In genomic region chr17:57084802-57085447, GRCh38 we compare ENCODE assay signal across 1 cellular context.
TF ChIP-seq lines count a peak whose summit lies in the region.

Gene AKAP1 (plus strand): TSS chr17:57085246. CDS start chr17:57105465, 20,219 bp downstream.

TF ChIP-seq in HepG2, 621 proteins besides CTCF, POLR2A, EP300 and RAD21 (continued from another document and continues in another):
- no peak for TF ChIP-seq ZNF276 (CRISPR knock-in tag; IDR thresholded peaks at IDR 0.05; ENCODE audit: low read depth)
- TF ChIP-seq ZNF329 (CRISPR knock-in tag; IDR thresholded peaks at IDR 0.05; ENCODE audit: low read depth), result peak; percentile 66; the same call in 1 of the 2 replicates
- TF ChIP-seq NFAT5 (CRISPR knock-in tag; IDR thresholded peaks at IDR 0.05), result no peak
- TF ChIP-seq LCORL (IDR thresholded peaks at IDR 0.05), result no peak
- TF ChIP-seq LCORL (CRISPR knock-in tag; IDR thresholded peaks at IDR 0.05), result peak; percentile 87
- TF ChIP-seq NFIC (IDR thresholded peaks at IDR 0.05; ENCODE audit: low read length), result no peak
- TF ChIP-seq FOXA1 (IDR thresholded peaks at IDR 0.05), result no peak
- peak; percentile 36 for TF ChIP-seq FOXA1 (CRISPR knock-in tag; IDR thresholded peaks at IDR 0.05)
- TF ChIP-seq ZNF343 (CRISPR knock-in tag; IDR thresholded peaks at IDR 0.05), result no peak
- no peak for TF ChIP-seq ARNT (IDR thresholded peaks at IDR 0.05)
- TF ChIP-seq KDM3A (CRISPR knock-in tag; IDR thresholded peaks at IDR 0.05; ENCODE audit: low read depth), result 0 out of 2 replicates have a peak, but pooled peaks have one; percentile 45
- 0 out of 2 replicates have a peak, but pooled peaks have one; percentile 53 for TF ChIP-seq ZFP37 (CRISPR knock-in tag; IDR thresholded peaks at IDR 0.05; ENCODE audit: borderline replicate concordance)
- peak; percentile 71; the same call in 1 of the 2 replicates for TF ChIP-seq HIC2 (CRISPR knock-in tag; IDR thresholded peaks at IDR 0.05; ENCODE audit: low read depth)
- TF ChIP-seq GATA4 (IDR thresholded peaks at IDR 0.05; ENCODE audit: borderline replicate concordance, low read depth), result peak; percentile 84; the same call in 1 of the 2 replicates
- TF ChIP-seq TAF1 (CRISPR knock-in tag; IDR thresholded peaks at IDR 0.05), result peak; percentile 79
- peak; percentile 73; the same call in 1 of the 2 replicates for TF ChIP-seq ZNF292 (CRISPR knock-in tag; IDR thresholded peaks at IDR 0.05; ENCODE audit: borderline replicate concordance, low read depth)
- 0 out of 2 replicates have a peak, but pooled peaks have one; percentile 54 for TF ChIP-seq RCOR2 (CRISPR knock-in tag; IDR thresholded peaks at IDR 0.05)
- peak; percentile 90 for TF ChIP-seq MAX (IDR thresholded peaks at IDR 0.05)
- no peak for TF ChIP-seq MAFG (CRISPR knock-in tag; IDR thresholded peaks at IDR 0.05)
- peak; percentile 67; the same call in 1 of the 2 replicates for TF ChIP-seq ZBTB7B (CRISPR knock-in tag; IDR thresholded peaks at IDR 0.05)
- peak; percentile 68; the same call in 1 of the 2 replicates for TF ChIP-seq MAZ (IDR thresholded peaks at IDR 0.05; ENCODE audit: borderline replicate concordance, low read depth, low read length)
- peak; percentile 57; the same call in 1 of the 2 replicates for TF ChIP-seq MAZ (CRISPR knock-in tag; IDR thresholded peaks at IDR 0.05; ENCODE audit: low read depth)
- TF ChIP-seq ZNF7 (CRISPR knock-in tag; IDR thresholded peaks at IDR 0.05), result no peak
- TF ChIP-seq MAFK (conservative IDR thresholded peaks at IDR 0.05 in 1 of 2, IDR thresholded peaks at IDR 0.05 in 1 of 2; ENCODE audit: low read length in 2 of 2), result no peak
- peak; percentile 62; the same call in 1 of the 2 replicates for TF ChIP-seq TP53 (CRISPR knock-in tag; conservative IDR thresholded peaks at IDR 0.05)
- peak; percentile 68; the same call in 1 of the 2 replicates for TF ChIP-seq ZKSCAN8 (CRISPR knock-in tag; IDR thresholded peaks at IDR 0.05; ENCODE audit: borderline replicate concordance)
- TF ChIP-seq MBNL3 (CRISPR knock-in tag; conservative IDR thresholded peaks at IDR 0.05), result no peak
- no peak for TF ChIP-seq ZBTB40 (IDR thresholded peaks at IDR 0.05)
- TF ChIP-seq ZBTB40 (CRISPR knock-in tag; IDR thresholded peaks at IDR 0.05), result peak; percentile 71; the same call in 1 of the 2 replicates
- TF ChIP-seq PLRG1 (conservative IDR thresholded peaks at IDR 0.05), result no peak
- TF ChIP-seq ZNF546 (CRISPR knock-in tag; conservative IDR thresholded peaks at IDR 0.05), result peak; percentile 66
- peak; percentile 90 for TF ChIP-seq KDM2A (CRISPR knock-in tag; IDR thresholded peaks at IDR 0.05; ENCODE audit: borderline replicate concordance, low read depth)
- no peak for TF ChIP-seq RORA (CRISPR knock-in tag; IDR thresholded peaks at IDR 0.05)
- TF ChIP-seq ZSCAN5A (CRISPR knock-in tag; IDR thresholded peaks at IDR 0.05; ENCODE audit: borderline replicate concordance), result no peak; the same call in 1 of the 2 replicates
- TF ChIP-seq ZNF674 (CRISPR knock-in tag; IDR thresholded peaks at IDR 0.05; ENCODE audit: low read depth), result no peak
- peak; percentile 79; the same call in 1 of the 2 replicates for TF ChIP-seq ZNF788 (CRISPR knock-in tag; IDR thresholded peaks at IDR 0.05; ENCODE audit: borderline replicate concordance)
- TF ChIP-seq ZBTB37 (CRISPR knock-in tag; IDR thresholded peaks at IDR 0.05), result no peak
- no peak for TF ChIP-seq ATRX (CRISPR knock-in tag; IDR thresholded peaks at IDR 0.05; ENCODE audit: borderline replicate concordance)
